ENCODE assay signal across 8 cellular contexts in the genomic region with DNA sequence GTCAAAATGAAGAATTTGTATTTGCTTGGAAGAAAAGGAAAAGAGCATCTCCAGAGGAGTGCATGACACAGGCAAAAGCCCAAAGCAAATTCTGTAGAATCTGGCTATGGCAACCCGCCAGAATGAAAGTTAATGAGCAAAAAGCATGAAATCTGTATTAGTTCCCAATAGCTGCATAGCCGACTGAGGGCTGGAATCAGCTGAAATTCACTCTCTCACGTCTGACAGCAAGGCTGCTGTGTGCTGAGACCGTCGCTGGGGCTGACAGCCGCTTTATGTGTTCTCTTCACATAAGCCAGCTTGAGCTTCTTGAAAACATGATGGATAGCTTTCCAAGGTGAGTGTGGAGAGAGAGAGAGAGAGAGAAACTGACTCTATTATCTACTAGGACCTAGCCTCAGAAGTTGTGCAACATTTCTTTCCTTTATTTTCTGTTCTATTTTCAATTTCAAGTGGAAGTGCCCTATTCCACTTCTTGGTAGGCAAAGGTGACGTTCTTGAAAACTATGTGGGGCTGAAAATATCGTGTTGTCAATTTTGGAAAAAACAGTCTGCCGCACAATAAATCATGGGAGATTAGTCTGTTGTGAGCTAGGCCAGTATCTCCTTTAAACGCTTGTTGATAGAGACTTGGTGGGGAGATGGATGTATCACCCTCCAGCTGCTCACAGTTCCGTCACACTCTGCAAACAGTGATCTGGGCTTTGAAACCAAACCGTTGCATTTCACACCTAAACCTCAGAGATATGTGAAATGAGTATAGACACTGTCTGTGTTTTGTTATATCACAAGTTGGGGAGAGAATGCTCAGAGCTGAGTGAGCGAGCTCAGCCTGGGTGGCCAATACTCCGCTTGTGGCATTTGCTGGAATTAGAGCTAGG.
DNase-seq lines count a peak whose midpoint lies in the region; ATAC-seq and TF ChIP-seq lines count a peak whose summit lies in the region.

No MANE protein-coding gene starts in this region.

- TF ChIP-seq EP300 in Ishikawa (IDR thresholded peaks at IDR 0.05; ENCODE audit: borderline replicate concordance), result no peak

- peaks cover 51% of the 10 kb centered on the region for H3K4me1 Mint-ChIP-seq in central memory CD8-positive, alpha-beta T cell

- H3K9me3 Mint-ChIP-seq in central memory CD8-positive, alpha-beta T cell, result no peaks in the 10 kb centered on the region

- peak overlapping the region; percentile 94 for H3K4me3 Mint-ChIP-seq in central memory CD8-positive, alpha-beta T cell

- TF ChIP-seq RAD21 in Ishikawa (IDR thresholded peaks at IDR 0.05; ENCODE audit: low read depth), result no peak

- peak in 1 of 2 donors; percentile 78 for DNase-seq in central memory CD8-positive, alpha-beta T cell (ENCODE audit: low spot score in 2 of 2)
- peak; percentile 15 for DNase-seq in stimulated activated CD8-positive, alpha-beta memory T cell treated with anti-CD3 and anti-CD28 coated beads, Interleukin-4, amount 100 ng/mL, for 24 hours (ENCODE audit: low read depth)
- DNase-seq in DMS53 treated with DMSO at 0.1 percent for 48 hours (lab: John Stamatoyannopoulos, UW; ENCODE audit: unreplicated experiment) (no peak), D341Med (ENCODE audit: low spot score) (no peak), SW 1271 (lab: John Stamatoyannopoulos, UW) (no peak)

- peak overlapping the region; percentile 100 for H3K27ac Mint-ChIP-seq in central memory CD8-positive, alpha-beta T cell (ENCODE audit: low read depth)

- peaks cover 16% of the 10 kb centered on the region for H3K36me3 Mint-ChIP-seq in central memory CD8-positive, alpha-beta T cell (ENCODE audit: insufficient read depth)

- ATAC-seq in GM18502 (IDR thresholded peaks at IDR 0.05; ENCODE audit: poor library complexity, unreplicated experiment) (peak; percentile 97), GM21526 (IDR thresholded peaks at IDR 0.05; ENCODE audit: low FRiP score, unreplicated experiment) (peak; percentile 98)
- peak; percentile 91 for ATAC-seq in central memory CD8-positive, alpha-beta T cell (replicated peaks; ENCODE audit: extremely low read depth, poor library complexity, severe bottlenecking)

- no peaks in the 10 kb centered on the region for H3K27me3 Mint-ChIP-seq in central memory CD8-positive, alpha-beta T cell

TF ChIP-seq in Ishikawa, 13 proteins besides CTCF, POLR2A, EP300 and RAD21:
- TF ChIP-seq NFIC (IDR thresholded peaks at IDR 0.05), result no peak
- TF ChIP-seq FOXM1 (IDR thresholded peaks at IDR 0.05; ENCODE audit: borderline replicate concordance, low read depth), result no peak
- TF ChIP-seq USF1 (IDR thresholded peaks at IDR 0.05), result no peak
- TF ChIP-seq MAX (IDR thresholded peaks at IDR 0.05), result no peak
- TF ChIP-seq EGR1 (IDR thresholded peaks at IDR 0.05), result no peak
- TF ChIP-seq CEBPB (IDR thresholded peaks at IDR 0.05), result 0 out of 2 replicates have a peak, but pooled peaks have one; percentile 23
